8 cellular contexts compared by ENCODE assay signal in the genomic region with DNA sequence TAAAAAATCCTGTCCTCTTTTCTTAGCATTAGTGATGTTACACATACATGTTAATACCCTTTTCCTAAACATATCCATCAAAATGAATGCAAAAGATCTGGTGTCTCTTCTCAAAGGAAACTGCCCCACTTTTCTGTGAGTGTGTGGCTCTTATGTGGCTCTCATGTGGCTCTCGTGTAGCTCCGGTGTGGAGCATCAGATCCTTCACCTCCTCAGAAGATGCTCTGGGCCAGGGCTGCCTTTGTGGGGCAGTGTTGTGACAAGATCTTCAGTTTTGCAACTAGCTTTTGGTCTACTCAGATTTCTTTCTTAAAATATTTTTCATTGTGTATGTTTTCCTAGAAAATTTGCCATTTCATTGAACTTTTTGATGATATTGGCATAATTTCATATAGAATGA. TPM values are rescaled to one million over a fixed set of nuclear protein-coding genes. Genes with fewer than 3 reads are reported as not detected.
A peak's percentile ranks its signal among the peaks of the same experiment; 100 is the strongest.
DNase-seq lines count a peak whose midpoint lies in the region; ATAC-seq, FAIRE-seq and TF ChIP-seq lines count a peak whose summit lies in the region.

No MANE protein-coding gene starts in this region.

- H3F3A ChIP-seq in PC-3 (ENCODE audit: low read length, unreplicated experiment): no peaks in the 10 kb centered on the region

- peak; percentile 19 for DNase-seq in DMS53 (lab: John Stamatoyannopoulos, UW)
- no peak for DNase-seq in DMS53 treated with DMSO at 0.1 percent for 48 hours (lab: John Stamatoyannopoulos, UW; ENCODE audit: unreplicated experiment)
- DNase-seq in PC-3: peak; percentile 39
- DNase-seq in endothelial cell of umbilical vein (ENCODE audit: low read depth, low spot score): peak; percentile 20
- DNase-seq in renal cortical epithelial cell (ENCODE audit: low read depth): peak; percentile 38
- DNase-seq in NCI-H146 treated with DMSO at 0.1 percent for 48 hours (lab: John Stamatoyannopoulos, UW; ENCODE audit: unreplicated experiment): no peak
- DNase-seq in NCI-H2107 (lab: John Stamatoyannopoulos, UW): no peak

- intact Hi-C loops in PC-3 (cut with micrococcal nuclease): loop anchor here (1.0 to 5.0 kb wide), 2 partner anchors 53 to 109 kb away; no protein-coding TSS in a partner anchor
- intact Hi-C loops in endothelial cell of umbilical vein (cut with micrococcal nuclease): loop anchor here (1.0 kb wide), 1 partner anchor 61 kb away; no protein-coding TSS in a partner anchor

- H3K9me1 ChIP-seq in endothelial cell of umbilical vein (replicated peaks; ENCODE audit: control insufficient read depth, extremely low read depth, insufficient read depth, low read length): no peaks in the 10 kb centered on the region

- H3K27me3 ChIP-seq in PC-3 (ENCODE audit: low read length) (no peaks in the 10 kb centered on the region), endothelial cell of umbilical vein (ENCODE audit: control insufficient read depth in 2 of 2, insufficient read depth in 2 of 2, low read length in 2 of 2) (no peaks in the 10 kb centered on the region)

- dilution Hi-C loops in endothelial cell of umbilical vein (cut with MboI; ENCODE audit: extremely low pct_ligation_motif_present, low sequenced_read_pairs): no loop called here

- CTCF ChIA-PET in PC-3 (lab: Charles Lee) (interaction anchor here (0.5 to 0.7 kb wide), 4 partner anchors 53 to 113 kb away, joined by 4 to 9 read pairs (median 4); partner anchors contain the start of gene SLC2A8), endothelial cell of umbilical vein (lab: Charles Lee) (interaction anchor here (0.6 to 2.4 kb wide), 11 partner anchors 9 to 115 kb away, joined by 3 to 14 read pairs (median 3); partner anchors contain the start of gene SLC2A8)

- H3K4me2 ChIP-seq in PC-3 (ENCODE audit: low read length): no peak overlapping the region
- no peak overlapping the region for H3K4me2 ChIP-seq in endothelial cell of umbilical vein (ENCODE audit: insufficient read depth, low read length)

- POLR2A ChIA-PET in PC-3 (lab: Charles Lee; ENCODE audit: unreplicated experiment): interaction anchor here (0.6 kb wide), 1 partner anchor 160 kb away, joined by 4 read pairs; no protein-coding TSS in a partner anchor
- POLR2A ChIA-PET in endothelial cell of umbilical vein (lab: Charles Lee): no interaction called here

- TF ChIP-seq CTCF in PC-3 (conservative IDR thresholded peaks at IDR 0.05; ENCODE audit: low read depth, low read length) (peak; percentile 55), endothelial cell of umbilical vein (IDR thresholded peaks at IDR 0.05; ENCODE audit: extremely low read depth in 1 of 2, insufficient read depth in 1 of 2, low read depth in 1 of 2, low read length in 2 of 2) (peak in 1 of 2 donors; percentile 15)

- H3K4me1 ChIP-seq in PC-3 (ENCODE audit: insufficient read depth, low read length) (no peaks in the 10 kb centered on the region), endothelial cell of umbilical vein (ENCODE audit: control insufficient read depth, extremely low read depth, insufficient read depth, low read length) (no peaks in the 10 kb centered on the region)

- no peak overlapping the region for H2AFZ ChIP-seq in PC-3 (ENCODE audit: low read length)
- no peak overlapping the region for H2AFZ ChIP-seq in endothelial cell of umbilical vein (ENCODE audit: low read depth, low read length)

- H3K9me3 ChIP-seq in PC-3 (ENCODE audit: low read length) (no peaks in the 10 kb centered on the region), endothelial cell of umbilical vein (replicated peaks; ENCODE audit: control insufficient read depth, insufficient read depth, low read length) (no peaks in the 10 kb centered on the region)

- TF ChIP-seq POLR2A in endothelial cell of umbilical vein (IDR thresholded peaks at IDR 0.05; ENCODE audit: low read depth, low read length): no peak

- H4K20me1 ChIP-seq in PC-3 (ENCODE audit: low read length) (no peaks in the 10 kb centered on the region), endothelial cell of umbilical vein (replicated peaks; ENCODE audit: control insufficient read depth, extremely low read depth, insufficient read depth, low read length) (no peaks in the 10 kb centered on the region)

- no peaks in the 10 kb centered on the region for H3K9me2 ChIP-seq in PC-3 (replicated peaks; ENCODE audit: low read length)

- no peak overlapping the region for H3K9ac ChIP-seq in PC-3 (ENCODE audit: low read length)
- no peak overlapping the region for H3K9ac ChIP-seq in endothelial cell of umbilical vein (replicated peaks; ENCODE audit: extremely low read depth, insufficient read depth, low read length)

- no TSS peak for BruUV-seq in PC-3 (replicated peaks; lab: Mats Ljungman, UMichigan)
- BruUV-seq in endothelial cell of umbilical vein (replicated peaks; lab: Mats Ljungman, UMichigan): no TSS peak

- H3K79me2 ChIP-seq in PC-3 (ENCODE audit: low read length) (no peaks in the 10 kb centered on the region), endothelial cell of umbilical vein (ENCODE audit: control insufficient read depth, insufficient read depth, low read length) (no peaks in the 10 kb centered on the region)

- no peak for FAIRE-seq in endothelial cell of umbilical vein (lab: Jason Lieb, UNC)

- ATAC-seq in PC-3 (peak; percentile 62), GM18519 (IDR thresholded peaks at IDR 0.05; ENCODE audit: low FRiP score, unreplicated experiment) (no peak)

- H3K36me3 ChIP-seq in PC-3 (ENCODE audit: low read depth, low read length): no peaks in the 10 kb centered on the region
- H3K36me3 ChIP-seq in endothelial cell of umbilical vein (ENCODE audit: control insufficient read depth in 2 of 2, extremely low read depth in 1 of 2, insufficient read depth in 2 of 2, low read length in 2 of 2): no peaks in the 10 kb centered on the region

- H3K27ac ChIP-seq in PC-3 (ENCODE audit: low read length) (no peak overlapping the region), endothelial cell of umbilical vein (ENCODE audit: insufficient read depth, low read depth, low read length) (no peak overlapping the region)

- H3K4me3 ChIP-seq in PC-3 (ENCODE audit: low read length) (no peak overlapping the region), endothelial cell of umbilical vein (replicated peaks in 1 of 3; ENCODE audit: insufficient read depth in 1 of 3, low read depth in 1 of 3, low read length in 3 of 3) (no peak overlapping the region)

TF ChIP-seq in endothelial cell of umbilical vein, 7 proteins besides CTCF, POLR2A, EP300 and RAD21:
- TF ChIP-seq FOS (IDR thresholded peaks at IDR 0.05; ENCODE audit: borderline replicate concordance, insufficient read depth, low read length): no peak
- TF ChIP-seq, protein P1, sequence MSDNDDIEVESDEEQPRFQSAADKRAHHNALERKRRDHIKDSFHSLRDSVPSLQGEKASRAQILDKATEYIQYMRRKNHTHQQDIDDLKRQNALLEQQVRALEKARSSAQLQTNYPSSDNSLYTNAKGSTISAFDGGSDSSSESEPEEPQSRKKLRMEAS (IDR thresholded peaks at IDR 0.05; ENCODE audit: insufficient read depth, insufficient read length): no peak
TF ChIP-seq in endothelial cell of umbilical vein: peak in this region for 0.

RNA-seq across cellular contexts. Expression of gene GARNL3, which starts 19.3 kb away (rescaled TPM):
- 15.2 and 15.5 TPM in 2 replicates for total RNA-seq in PC-3 (2014; rRNA removed)
- 5.2 and 8.3 TPM in 2 replicates for total RNA-seq in endothelial cell of umbilical vein
- 1.3 and 1.4 TPM in 2 replicates for polyA plus RNA-seq in endothelial cell of umbilical vein
- 0.92 and 1.3 TPM in 2 replicates for polyA plus RNA-seq in endothelial cell of umbilical vein (2011; cell fraction: cytosol; rRNA removed)
- polyA plus RNA-seq in endothelial cell of umbilical vein (2011; cell fraction: nucleus; rRNA removed): 16.8 and 20.3 TPM in 2 replicates
- polyA plus RNA-seq in endothelial cell of umbilical vein (2012): 2.2 and 3.8 TPM in 2 replicates
- 7.3 and 12.0 TPM in 2 replicates for polyA minus RNA-seq in endothelial cell of umbilical vein
- 3.2 TPM for polyA minus RNA-seq in endothelial cell of umbilical vein (2011; cell fraction: cytosol; rRNA and poly(A)+ RNA removed)
- 15.3 and 21.1 TPM in 2 replicates for polyA minus RNA-seq in endothelial cell of umbilical vein (2011; cell fraction: nucleus; rRNA and poly(A)+ RNA removed)
- total RNA-seq in renal cortical epithelial cell: 9.0 and 13.9 TPM in 2 replicates

Comparison
In these comparisons a context has a peak if more than half of its experiments do, and no peak if none do; other contexts are left out.
1. DNase-seq: peak in DMS53 (single experiment), PC-3 (single experiment), endothelial cell of umbilical vein (single experiment) and renal cortical epithelial cell (single experiment); none in DMS53 treated with DMSO at 0.1 percent for 48 hours (single experiment), NCI-H146 treated with DMSO at 0.1 percent for 48 hours (single experiment) and NCI-H2107 (single experiment).